ENCODE assay signal across 18 cellular contexts in genomic region chr7:105402221-105403095, GRCh38. TPM values are rescaled to one million over a fixed set of nuclear protein-coding genes. Genes with fewer than 3 reads are reported as not detected.
DNase-seq lines count a peak whose midpoint lies in the region; ATAC-seq and TF ChIP-seq lines count a peak whose summit lies in the region.
"Had no signal": no experiment of that assay in that cellular context is flagged by ENCODE, and none has a peak within 500 bp of the region (broad histone marks: within the 10 kb centered on the region; RNA-seq: fewer than 3 reads in every experiment).

No MANE protein-coding gene starts in this region.

- H3K79me2 ChIP-seq in parathyroid adenoma = no peaks in the 10 kb centered on the region

- no peak for DNase-seq in activated CD4-positive, alpha-beta T cell treated with anti-CD3 and anti-CD28 coated beads for 36 hours
- no peak for DNase-seq in activated CD4-positive, alpha-beta T cell treated with anti-CD3 and anti-CD28 coated beads, Interleukin-2, amount 50 U/mL, for 1 hour
- DNase-seq in MV-4-11 (lab: John Stamatoyannopoulos, UW) (peak; percentile 30), fibroblast of gingiva (ENCODE audit: low read depth) (peak; percentile 29), NCI-H2107 treated with DMSO at 0.1 percent for 48 hours (lab: John Stamatoyannopoulos, UW; ENCODE audit: unreplicated experiment) (no peak), middle frontal gyrus (ENCODE audit: extremely low spot score, low spot score) (no peak)
- DNase-seq: activated CD4-positive, CD25-positive, alpha-beta regulatory T cell treated with anti-CD3 and anti-CD28 coated beads, Interleukin-2, amount 50 U/mL, for 72 hours; immature natural killer cell; KG1; left ventricle myocardium superior had no signal

- H3K4me1 ChIP-seq in parathyroid adenoma = no peaks in the 10 kb centered on the region
- H3K4me1 ChIP-seq: uterus had no signal

- H3K4me1 Mint-ChIP-seq in activated CD4-positive, alpha-beta T cell treated with anti-CD3 and anti-CD28 coated beads for 36 hours = no peaks in the 10 kb centered on the region
- H3K4me1 Mint-ChIP-seq: activated naive CD4-positive, alpha-beta T cell treated with anti-CD3 and anti-CD28 coated beads, Interleukin-2, amount 50 U/mL, for 24 hours; immature natural killer cell had no signal

- H3K27ac Mint-ChIP-seq in activated CD4-positive, alpha-beta T cell treated with anti-CD3 and anti-CD28 coated beads for 36 hours = no peak overlapping the region
- H3K27ac Mint-ChIP-seq: activated naive CD4-positive, alpha-beta T cell treated with anti-CD3 and anti-CD28 coated beads, Interleukin-2, amount 50 U/mL, for 24 hours; immature natural killer cell had no signal

- no peak overlapping the region for H3K4me3 ChIP-seq in parathyroid adenoma (ENCODE audit: low read depth, low read length)
- H3K4me3 ChIP-seq: BLaER1 treated with 17β-estradiol and CSF1 and Interleukin-3, amounts not matched to agents 10 nM and 100 nM; body of pancreas; SK-N-MC; uterus had no signal

- ATAC-seq in activated CD4-positive, alpha-beta T cell treated with anti-CD3 and anti-CD28 coated beads for 36 hours = peak; percentile 47
- no peak for ATAC-seq in GM19324 (IDR thresholded peaks at IDR 0.05; ENCODE audit: low FRiP score, unreplicated experiment)

- no peaks in the 10 kb centered on the region for H3K27me3 ChIP-seq in parathyroid adenoma (ENCODE audit: control insufficient read depth, insufficient read depth, low read length)
- H3K27me3 ChIP-seq: BLaER1 treated with 17β-estradiol and CSF1 and Interleukin-3, amounts not matched to agents 10 nM and 100 nM; body of pancreas; uterus had no signal

- H3K9ac ChIP-seq in parathyroid adenoma = no peak overlapping the region
- H3K9ac ChIP-seq: BLaER1 treated with 17β-estradiol and CSF1 and Interleukin-3, amounts not matched to agents 10 nM and 100 nM had no signal

- intact Hi-C loops in activated CD4-positive, alpha-beta T cell treated with anti-CD3 and anti-CD28 coated beads for 36 hours (cut with DNase I, micrococcal nuclease) = no loop called here

- POLR2A ChIA-PET in activated CD4-positive, alpha-beta T cell treated with anti-CD3 and anti-CD28 coated beads for 36 hours (lab: Charles Lee) = no interaction called here

- no peak overlapping the region for H3K27ac ChIP-seq in parathyroid adenoma
- H3K27ac ChIP-seq: BLaER1 treated with 17β-estradiol and CSF1 and Interleukin-3, amounts not matched to agents 10 nM and 100 nM; SK-N-MC had no signal

- CTCF ChIA-PET in activated CD4-positive, alpha-beta T cell treated with anti-CD3 and anti-CD28 coated beads for 36 hours (lab: Charles Lee) = interaction anchor here (0.7 kb wide), 3 partner anchors 16 to 575 kb away, joined by 3 read pairs; no protein-coding TSS in a partner anchor

- peak overlapping the region; percentile 77 for H2AFZ ChIP-seq in parathyroid adenoma

- no peak for TF ChIP-seq CTCF in parathyroid adenoma (IDR thresholded peaks at IDR 0.05)

- H3K4me2 ChIP-seq in parathyroid adenoma (ENCODE audit: low read length) = no peak overlapping the region

- H3K36me3 Mint-ChIP-seq in activated CD4-positive, alpha-beta T cell treated with anti-CD3 and anti-CD28 coated beads for 36 hours (ENCODE audit: low read depth) = no peaks in the 10 kb centered on the region
- H3K36me3 Mint-ChIP-seq: activated naive CD4-positive, alpha-beta T cell treated with anti-CD3 and anti-CD28 coated beads, Interleukin-2, amount 50 U/mL, for 24 hours; immature natural killer cell had no signal

- H3K9me3 ChIP-seq in parathyroid adenoma (ENCODE audit: control insufficient read depth, low read length) = no peaks in the 10 kb centered on the region
- H3K9me3 ChIP-seq: BLaER1 treated with 17β-estradiol and CSF1 and Interleukin-3, amounts not matched to agents 10 nM and 100 nM; body of pancreas; uterus had no signal

- H3K9me3 Mint-ChIP-seq in activated CD4-positive, alpha-beta T cell treated with anti-CD3 and anti-CD28 coated beads for 36 hours (ENCODE audit: low read depth) = no peaks in the 10 kb centered on the region
- H3K9me3 Mint-ChIP-seq: activated naive CD4-positive, alpha-beta T cell treated with anti-CD3 and anti-CD28 coated beads, Interleukin-2, amount 50 U/mL, for 24 hours; endodermal cell; immature natural killer cell had no signal

- H3K4me3 Mint-ChIP-seq in activated CD4-positive, alpha-beta T cell treated with anti-CD3 and anti-CD28 coated beads for 36 hours = no peak overlapping the region
- H3K4me3 Mint-ChIP-seq: activated naive CD4-positive, alpha-beta T cell treated with anti-CD3 and anti-CD28 coated beads, Interleukin-2, amount 50 U/mL, for 24 hours; endodermal cell; immature natural killer cell had no signal

- H3K36me3 ChIP-seq in parathyroid adenoma (ENCODE audit: control insufficient read depth, insufficient read depth, low read length) = no peaks in the 10 kb centered on the region
- H3K36me3 ChIP-seq: BLaER1 treated with 17β-estradiol and CSF1 and Interleukin-3, amounts not matched to agents 10 nM and 100 nM; uterus had no signal

- no peaks in the 10 kb centered on the region for H3K27me3 Mint-ChIP-seq in activated CD4-positive, alpha-beta T cell treated with anti-CD3 and anti-CD28 coated beads for 36 hours
- H3K27me3 Mint-ChIP-seq: activated naive CD4-positive, alpha-beta T cell treated with anti-CD3 and anti-CD28 coated beads, Interleukin-2, amount 50 U/mL, for 24 hours had no signal

RNA-seq across cellular contexts. Expression of gene SRPK2, which starts 13.7 kb away (rescaled TPM):
- 10 to 100 TPM; 42.7 to 42.9 TPM for total RNA-seq in activated CD4-positive, alpha-beta T cell treated with anti-CD3 and anti-CD28 coated beads for 36 hours

Comparison
In these comparisons a context has a peak if more than half of its experiments do, and no peak if none do; other contexts are left out.
1. DNase-seq: peak in MV-4-11 (single experiment) and fibroblast of gingiva (single experiment); none in activated CD4-positive, alpha-beta T cell treated with anti-CD3 and anti-CD28 coated beads for 36 hours (single experiment), activated CD4-positive, alpha-beta T cell treated with anti-CD3 and anti-CD28 coated beads, Interleukin-2, amount 50 U/mL, for 1 hour (single experiment), NCI-H2107 treated with DMSO at 0.1 percent for 48 hours (single experiment) and middle frontal gyrus (single experiment).